Comparison of ENCODE assay signal across 29 cellular contexts in the genomic region with DNA sequence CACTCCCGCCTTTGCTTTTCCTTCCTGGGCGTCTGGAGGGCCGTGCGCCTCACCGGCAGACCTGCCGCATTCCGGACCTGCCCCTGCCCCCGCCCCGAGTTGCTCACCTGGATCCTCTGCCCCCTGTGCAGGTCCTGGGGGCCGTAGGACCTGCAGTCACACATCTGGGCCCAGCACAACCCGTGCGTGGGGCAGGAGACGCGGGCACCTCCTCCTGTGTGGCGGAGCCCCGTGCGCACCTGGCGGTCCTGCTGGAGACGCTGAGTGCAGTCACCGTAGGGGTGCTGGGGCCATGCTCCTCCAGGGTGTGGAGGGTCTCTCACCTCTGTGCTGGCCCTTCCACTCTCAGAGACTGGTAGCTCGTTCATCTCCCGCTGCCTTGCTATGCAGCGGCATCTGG.
"Had no signal": no experiment of that assay in that cellular context is flagged by ENCODE, and none has a peak within 500 bp of the region (broad histone marks: within the 10 kb centered on the region; RNA-seq: fewer than 3 reads in every experiment).

No MANE protein-coding gene starts in this region.

- DNase-seq: activated CD4-positive, alpha-beta memory T cell treated with anti-CD3 and anti-CD28 coated beads, Interleukin-2, amount 10 ng/mL, durations not matched to agents 7 days and 5 days; activated CD4-positive, alpha-beta T cell treated with anti-CD3 and anti-CD28 coated beads for 1 hour; activated CD4-positive, alpha-beta T cell treated with anti-CD3 and anti-CD28 coated beads for 4 hours; activated CD4-positive, alpha-beta T cell treated with anti-CD3 and anti-CD28 coated beads, Interleukin-2, amount 10 ng/mL, durations not matched to agents 7 days and 5 days; activated CD4-positive, alpha-beta T cell treated with anti-CD3 and anti-CD28 coated beads, Interleukin-2, amount 50 U/mL, for 4 hours; activated CD4-positive, CD25-positive, alpha-beta regulatory T cell; activated CD8-positive, alpha-beta memory T cell treated with anti-CD3 and anti-CD28 coated beads, Interleukin-2, amount 50 U/mL, for 48 hours; activated effector memory CD4-positive, alpha-beta T cell treated with Interleukin-2 at 50 U/mL for 16 hours; activated naive CD4-positive, alpha-beta T cell treated with anti-CD3 and anti-CD28 coated beads, Interleukin-2, amount 10 ng/mL, durations not matched to agents 7 days and 5 days; activated naive CD8-positive, alpha-beta T cell treated with anti-CD3 and anti-CD28 coated beads, Interleukin-2, amount 10 ng/mL, durations not matched to agents 7 days and 5 days; activated T-cell treated with anti-CD3 and anti-CD28 coated beads for 4 hours; activated T-cell treated with anti-CD3 and anti-CD28 coated beads, Interleukin-2, amount 50 U/mL, for 4 hours; central memory CD4-positive, alpha-beta T cell; cerebellar nuclear complex; dorsolateral prefrontal cortex; effector memory CD4-positive, alpha-beta T cell; endodermal cell; foreskin fibroblast; head of caudate nucleus; T-helper 2 cell had no signal

- ATAC-seq: activated naive CD4-positive, alpha-beta T cell treated with anti-CD3 and anti-CD28 coated beads, Interleukin-2, amount 50 U/mL, for 72 hours; activated T-cell treated with anti-CD3 and anti-CD28 coated beads, Interleukin-2, amount 50 U/mL, for 4 hours; activated T-helper 17 cell treated with anti-CD3 and anti-CD28 coated beads, Interleukin-2, amount 50 U/mL, for 72 hours; esophagus mucosa had no signal

- H3K36me3 ChIP-seq: breast epithelium, cardiac muscle cell had no signal

- H3K9me3 ChIP-seq: ascending aorta, breast epithelium had no signal

- H3K27me3 ChIP-seq: ascending aorta, breast epithelium, cardiac muscle cell, dorsolateral prefrontal cortex had no signal

- H3K27me3 Mint-ChIP-seq: activated CD4-positive, alpha-beta memory T cell treated with anti-CD3 and anti-CD28 coated beads, Interleukin-2, amount 10 ng/mL, durations not matched to agents 7 days and 5 days; activated CD4-positive, alpha-beta T cell treated with anti-CD3 and anti-CD28 coated beads, Interleukin-2, amount 10 ng/mL, durations not matched to agents 7 days and 5 days; activated naive CD4-positive, alpha-beta T cell treated with anti-CD3 and anti-CD28 coated beads, Interleukin-2, amount 10 ng/mL, durations not matched to agents 7 days and 5 days; activated naive CD8-positive, alpha-beta T cell treated with anti-CD3 and anti-CD28 coated beads, Interleukin-2, amount 10 ng/mL, durations not matched to agents 7 days and 5 days; activated T-helper 17 cell treated with anti-CD3 and anti-CD28 coated beads, Interleukin-2, amount 50 U/mL, for 72 hours; brain; dendritic cell treated with granulocyte-macrophage colony-stimulating factor and Interleukin-4, amounts not matched to agents 40 ng/mL and 50 ng/mL, for 4 days had no signal

- H3K27ac ChIP-seq: ascending aorta, breast epithelium, cardiac muscle cell, coronary artery, dorsolateral prefrontal cortex had no signal

- H3K4me1 Mint-ChIP-seq: activated CD4-positive, alpha-beta memory T cell treated with anti-CD3 and anti-CD28 coated beads, Interleukin-2, amount 10 ng/mL, durations not matched to agents 7 days and 5 days; activated CD4-positive, alpha-beta T cell treated with anti-CD3 and anti-CD28 coated beads, Interleukin-2, amount 10 ng/mL, durations not matched to agents 7 days and 5 days; activated naive CD4-positive, alpha-beta T cell treated with anti-CD3 and anti-CD28 coated beads, Interleukin-2, amount 10 ng/mL, durations not matched to agents 7 days and 5 days; activated naive CD8-positive, alpha-beta T cell treated with anti-CD3 and anti-CD28 coated beads, Interleukin-2, amount 10 ng/mL, durations not matched to agents 7 days and 5 days; activated T-helper 17 cell treated with anti-CD3 and anti-CD28 coated beads, Interleukin-2, amount 50 U/mL, for 72 hours; endodermal cell had no signal

- H3K4me3 Mint-ChIP-seq: activated CD4-positive, alpha-beta memory T cell treated with anti-CD3 and anti-CD28 coated beads, Interleukin-2, amount 10 ng/mL, durations not matched to agents 7 days and 5 days; activated CD4-positive, alpha-beta T cell treated with anti-CD3 and anti-CD28 coated beads, Interleukin-2, amount 10 ng/mL, durations not matched to agents 7 days and 5 days; activated naive CD4-positive, alpha-beta T cell treated with anti-CD3 and anti-CD28 coated beads, Interleukin-2, amount 10 ng/mL, durations not matched to agents 7 days and 5 days; activated naive CD8-positive, alpha-beta T cell treated with anti-CD3 and anti-CD28 coated beads, Interleukin-2, amount 10 ng/mL, durations not matched to agents 7 days and 5 days; activated T-cell treated with anti-CD3 and anti-CD28 coated beads, Interleukin-2, amount 50 U/mL, for 4 hours; activated T-helper 17 cell treated with anti-CD3 and anti-CD28 coated beads, Interleukin-2, amount 50 U/mL, for 72 hours; brain; dendritic cell treated with granulocyte-macrophage colony-stimulating factor and Interleukin-4, amounts not matched to agents 40 ng/mL and 50 ng/mL, for 4 days; endodermal cell had no signal

- H3K36me3 Mint-ChIP-seq: activated naive CD4-positive, alpha-beta T cell treated with anti-CD3 and anti-CD28 coated beads, Interleukin-2, amount 10 ng/mL, durations not matched to agents 7 days and 5 days; activated naive CD4-positive, alpha-beta T cell treated with anti-CD3 and anti-CD28 coated beads, Interleukin-2, amount 50 U/mL, for 72 hours; activated naive CD8-positive, alpha-beta T cell treated with anti-CD3 and anti-CD28 coated beads, Interleukin-2, amount 10 ng/mL, durations not matched to agents 7 days and 5 days had no signal

- H3K27ac Mint-ChIP-seq: activated CD4-positive, alpha-beta memory T cell treated with anti-CD3 and anti-CD28 coated beads, Interleukin-2, amount 10 ng/mL, durations not matched to agents 7 days and 5 days; activated naive CD4-positive, alpha-beta T cell treated with anti-CD3 and anti-CD28 coated beads, Interleukin-2, amount 10 ng/mL, durations not matched to agents 7 days and 5 days; activated naive CD8-positive, alpha-beta T cell treated with anti-CD3 and anti-CD28 coated beads, Interleukin-2, amount 10 ng/mL, durations not matched to agents 7 days and 5 days; activated T-helper 17 cell treated with anti-CD3 and anti-CD28 coated beads, Interleukin-2, amount 50 U/mL, for 72 hours; brain; dendritic cell treated with granulocyte-macrophage colony-stimulating factor and Interleukin-4, amounts not matched to agents 40 ng/mL and 50 ng/mL, for 4 days; endodermal cell had no signal

- H3K9me3 Mint-ChIP-seq: activated CD4-positive, alpha-beta memory T cell treated with anti-CD3 and anti-CD28 coated beads, Interleukin-2, amount 10 ng/mL, durations not matched to agents 7 days and 5 days; activated CD4-positive, alpha-beta T cell treated with anti-CD3 and anti-CD28 coated beads, Interleukin-2, amount 10 ng/mL, durations not matched to agents 7 days and 5 days; activated naive CD4-positive, alpha-beta T cell treated with anti-CD3 and anti-CD28 coated beads, Interleukin-2, amount 10 ng/mL, durations not matched to agents 7 days and 5 days; activated naive CD4-positive, alpha-beta T cell treated with anti-CD3 and anti-CD28 coated beads, Interleukin-2, amount 50 U/mL, for 72 hours; activated naive CD8-positive, alpha-beta T cell treated with anti-CD3 and anti-CD28 coated beads, Interleukin-2, amount 10 ng/mL, durations not matched to agents 7 days and 5 days; activated T-cell treated with anti-CD3 and anti-CD28 coated beads, Interleukin-2, amount 50 U/mL, for 4 hours; activated T-helper 17 cell treated with anti-CD3 and anti-CD28 coated beads, Interleukin-2, amount 50 U/mL, for 72 hours; dendritic cell treated with granulocyte-macrophage colony-stimulating factor and Interleukin-4, amounts not matched to agents 40 ng/mL and 50 ng/mL, for 4 days; endodermal cell had no signal

- H3K4me3 ChIP-seq: ascending aorta, breast epithelium, cardiac muscle cell, coronary artery, dorsolateral prefrontal cortex had no signal

- H3K4me1 ChIP-seq: ascending aorta, breast epithelium had no signal
